1 cellular context compared by ENCODE assay signal in the genomic region with DNA sequence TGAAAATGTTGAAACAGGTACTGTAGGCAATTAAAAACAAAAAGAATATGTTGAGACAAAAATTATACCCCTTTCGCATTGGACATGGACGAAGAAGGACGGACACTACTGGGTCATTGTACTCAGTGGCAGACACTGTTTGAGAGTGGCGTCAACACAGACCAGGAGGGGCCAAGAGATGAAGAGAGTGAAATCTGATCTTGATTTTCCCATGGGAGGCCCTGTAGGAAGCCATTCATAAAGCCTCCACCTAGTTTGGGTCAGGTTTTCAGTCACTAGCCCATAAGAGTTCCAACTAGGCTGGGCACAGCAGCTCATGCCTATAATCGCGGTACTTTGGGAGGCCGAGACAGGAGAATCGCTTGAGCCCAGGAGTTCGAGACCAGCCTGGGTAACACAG.
TF ChIP-seq lines count a peak whose summit lies in the region.

No MANE protein-coding gene starts in this region.

TF ChIP-seq in HEK293, 187 proteins besides CTCF, POLR2A, EP300 and RAD21 (continued from another document):
- TF ChIP-seq, protein P1, sequence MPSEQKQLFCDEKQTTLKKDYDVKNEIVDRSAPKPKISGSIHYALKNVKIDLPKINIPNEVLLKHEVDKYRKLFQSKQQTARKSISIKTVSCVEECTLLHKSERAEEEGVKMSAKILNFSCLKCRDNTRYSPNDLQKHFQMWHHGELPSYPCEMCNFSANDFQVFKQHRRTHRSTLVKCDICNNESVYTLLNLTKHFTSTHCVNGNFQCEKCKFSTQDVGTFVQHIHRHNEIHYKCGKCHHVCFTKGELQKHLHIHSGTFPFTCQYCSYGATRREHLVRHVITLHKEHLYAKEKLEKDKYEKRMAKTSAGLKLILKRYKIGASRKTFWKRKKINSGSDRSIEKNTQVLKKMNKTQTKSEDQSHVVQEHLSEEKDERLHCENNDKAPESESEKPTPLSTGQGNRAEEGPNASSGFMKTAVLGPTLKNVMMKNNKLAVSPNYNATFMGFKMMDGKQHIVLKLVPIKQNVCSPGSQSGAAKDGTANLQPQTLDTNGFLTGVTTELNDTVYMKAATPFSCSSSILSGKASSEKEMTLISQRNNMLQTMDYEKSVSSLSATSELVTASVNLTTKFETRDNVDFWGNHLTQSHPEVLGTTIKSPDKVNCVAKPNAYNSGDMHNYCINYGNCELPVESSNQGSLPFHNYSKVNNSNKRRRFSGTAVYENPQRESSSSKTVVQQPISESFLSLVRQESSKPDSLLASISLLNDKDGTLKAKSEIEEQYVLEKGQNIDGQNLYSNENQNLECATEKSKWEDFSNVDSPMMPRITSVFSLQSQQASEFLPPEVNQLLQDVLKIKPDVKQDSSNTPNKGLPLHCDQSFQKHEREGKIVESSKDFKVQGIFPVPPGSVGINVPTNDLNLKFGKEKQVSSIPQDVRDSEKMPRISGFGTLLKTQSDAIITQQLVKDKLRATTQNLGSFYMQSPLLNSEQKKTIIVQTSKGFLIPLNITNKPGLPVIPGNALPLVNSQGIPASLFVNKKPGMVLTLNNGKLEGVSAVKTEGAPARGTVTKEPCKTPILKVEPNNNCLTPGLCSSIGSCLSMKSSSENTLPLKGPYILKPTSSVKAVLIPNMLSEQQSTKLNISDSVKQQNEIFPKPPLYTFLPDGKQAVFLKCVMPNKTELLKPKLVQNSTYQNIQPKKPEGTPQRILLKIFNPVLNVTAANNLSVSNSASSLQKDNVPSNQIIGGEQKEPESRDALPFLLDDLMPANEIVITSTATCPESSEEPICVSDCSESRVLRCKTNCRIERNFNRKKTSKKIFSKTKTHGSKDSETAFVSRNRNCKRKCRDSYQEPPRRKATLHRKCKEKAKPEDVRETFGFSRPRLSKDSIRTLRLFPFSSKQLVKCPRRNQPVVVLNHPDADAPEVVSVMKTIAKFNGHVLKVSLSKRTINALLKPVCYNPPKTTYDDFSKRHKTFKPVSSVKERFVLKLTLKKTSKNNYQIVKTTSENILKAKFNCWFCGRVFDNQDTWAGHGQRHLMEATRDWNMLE (tag by site-specific recombination; conservative IDR thresholded peaks at IDR 0.05; ENCODE audit: low read depth) = no peak
- TF ChIP-seq ZFHX2 (tag by site-specific recombination; conservative IDR thresholded peaks at IDR 0.05) (peak; percentile 28), ZNF670 (tag by site-specific recombination; IDR thresholded peaks at IDR 0.05; ENCODE audit: low read depth) (no peak), ZNF391 (tag by site-specific recombination; IDR thresholded peaks at IDR 0.05; ENCODE audit: borderline replicate concordance, low read depth) (0 out of 2 replicates have a peak, but pooled peaks have one; percentile 14), ZNF544 (tag by site-specific recombination; IDR thresholded peaks at IDR 0.05) (no peak), GLI2 (tag by site-specific recombination; IDR thresholded peaks at IDR 0.05; ENCODE audit: borderline replicate concordance, low read depth) (no peak), WT1 (tag by site-specific recombination; IDR thresholded peaks at IDR 0.05) (no peak), ZNF76 (tag by site-specific recombination; IDR thresholded peaks at IDR 0.05; ENCODE audit: borderline replicate concordance, low read depth) (no peak), ZNF660 (tag by site-specific recombination; IDR thresholded peaks at IDR 0.05) (no peak), ZNF366 (tag by site-specific recombination; conservative IDR thresholded peaks at IDR 0.05) (peak; percentile 29; the same call in 1 of the 2 replicates)
- TF ChIP-seq, protein P2, sequence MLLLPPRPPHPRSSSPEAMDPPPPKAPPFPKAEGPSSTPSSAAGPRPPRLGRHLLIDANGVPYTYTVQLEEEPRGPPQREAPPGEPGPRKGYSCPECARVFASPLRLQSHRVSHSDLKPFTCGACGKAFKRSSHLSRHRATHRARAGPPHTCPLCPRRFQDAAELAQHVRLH (tag by site-specific recombination; IDR thresholded peaks at IDR 0.05) = no peak
- TF ChIP-seq, protein P3, sequence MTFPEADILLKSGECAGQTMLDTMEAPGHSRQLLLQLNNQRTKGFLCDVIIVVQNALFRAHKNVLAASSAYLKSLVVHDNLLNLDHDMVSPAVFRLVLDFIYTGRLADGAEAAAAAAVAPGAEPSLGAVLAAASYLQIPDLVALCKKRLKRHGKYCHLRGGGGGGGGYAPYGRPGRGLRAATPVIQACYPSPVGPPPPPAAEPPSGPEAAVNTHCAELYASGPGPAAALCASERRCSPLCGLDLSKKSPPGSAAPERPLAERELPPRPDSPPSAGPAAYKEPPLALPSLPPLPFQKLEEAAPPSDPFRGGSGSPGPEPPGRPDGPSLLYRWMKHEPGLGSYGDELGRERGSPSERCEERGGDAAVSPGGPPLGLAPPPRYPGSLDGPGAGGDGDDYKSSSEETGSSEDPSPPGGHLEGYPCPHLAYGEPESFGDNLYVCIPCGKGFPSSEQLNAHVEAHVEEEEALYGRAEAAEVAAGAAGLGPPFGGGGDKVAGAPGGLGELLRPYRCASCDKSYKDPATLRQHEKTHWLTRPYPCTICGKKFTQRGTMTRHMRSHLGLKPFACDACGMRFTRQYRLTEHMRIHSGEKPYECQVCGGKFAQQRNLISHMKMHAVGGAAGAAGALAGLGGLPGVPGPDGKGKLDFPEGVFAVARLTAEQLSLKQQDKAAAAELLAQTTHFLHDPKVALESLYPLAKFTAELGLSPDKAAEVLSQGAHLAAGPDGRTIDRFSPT (tag by site-specific recombination; IDR thresholded peaks at IDR 0.05) = no peak; the same call in 1 of the 2 replicates
- TF ChIP-seq, protein P4, sequence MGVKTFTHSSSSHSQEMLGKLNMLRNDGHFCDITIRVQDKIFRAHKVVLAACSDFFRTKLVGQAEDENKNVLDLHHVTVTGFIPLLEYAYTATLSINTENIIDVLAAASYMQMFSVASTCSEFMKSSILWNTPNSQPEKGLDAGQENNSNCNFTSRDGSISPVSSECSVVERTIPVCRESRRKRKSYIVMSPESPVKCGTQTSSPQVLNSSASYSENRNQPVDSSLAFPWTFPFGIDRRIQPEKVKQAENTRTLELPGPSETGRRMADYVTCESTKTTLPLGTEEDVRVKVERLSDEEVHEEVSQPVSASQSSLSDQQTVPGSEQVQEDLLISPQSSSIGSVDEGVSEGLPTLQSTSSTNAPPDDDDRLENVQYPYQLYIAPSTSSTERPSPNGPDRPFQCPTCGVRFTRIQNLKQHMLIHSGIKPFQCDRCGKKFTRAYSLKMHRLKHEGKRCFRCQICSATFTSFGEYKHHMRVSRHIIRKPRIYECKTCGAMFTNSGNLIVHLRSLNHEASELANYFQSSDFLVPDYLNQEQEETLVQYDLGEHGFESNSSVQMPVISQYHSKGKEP (tag by site-specific recombination; IDR thresholded peaks at IDR 0.05) = no peak
